In the genomic region with DNA sequence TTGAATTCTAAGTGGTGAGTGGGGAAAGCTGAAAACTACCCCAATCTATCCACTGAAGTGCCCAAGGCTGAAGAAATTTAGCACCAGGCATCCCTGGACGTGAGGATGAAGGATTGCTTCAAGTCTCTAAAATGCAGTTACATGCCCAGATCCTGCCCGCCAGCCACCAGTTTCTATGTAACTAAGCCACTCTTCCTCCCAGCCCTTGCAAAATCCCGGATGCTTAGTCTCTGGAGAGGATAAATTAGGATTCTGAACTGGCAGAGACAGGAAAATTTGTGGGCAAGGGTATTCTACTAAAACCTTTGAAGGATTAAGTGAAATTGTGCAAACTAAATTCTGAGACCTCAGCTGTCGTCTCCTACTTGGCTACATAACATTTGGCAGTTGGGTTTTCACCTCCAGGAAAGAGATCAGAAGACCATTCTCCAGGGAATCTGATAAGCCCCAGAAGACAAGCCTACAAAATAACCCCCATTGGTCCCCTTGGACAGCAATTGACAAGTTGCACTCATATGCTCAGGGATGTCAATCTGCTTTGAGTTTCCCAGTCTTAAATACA, we compare ENCODE assay signal across 1 cellular context.
TF ChIP-seq lines count a peak whose summit lies in the region.

No MANE protein-coding gene starts in this region.

TF ChIP-seq in IMR-90, 13 proteins besides CTCF, POLR2A, EP300 and RAD21 (continued from another document):
- TF ChIP-seq RFX5 (IDR thresholded peaks at IDR 0.05; ENCODE audit: low read depth, low read length) (no peak), MAZ (IDR thresholded peaks at IDR 0.05; ENCODE audit: borderline replicate concordance, low read depth, low read length) (no peak), CHD1 (IDR thresholded peaks at IDR 0.05; ENCODE audit: low read depth, low read length) (no peak), BHLHE40 (IDR thresholded peaks at IDR 0.05; ENCODE audit: low read depth, low read length) (no peak)
